30 cellular contexts compared by ENCODE assay signal in the genomic region with DNA sequence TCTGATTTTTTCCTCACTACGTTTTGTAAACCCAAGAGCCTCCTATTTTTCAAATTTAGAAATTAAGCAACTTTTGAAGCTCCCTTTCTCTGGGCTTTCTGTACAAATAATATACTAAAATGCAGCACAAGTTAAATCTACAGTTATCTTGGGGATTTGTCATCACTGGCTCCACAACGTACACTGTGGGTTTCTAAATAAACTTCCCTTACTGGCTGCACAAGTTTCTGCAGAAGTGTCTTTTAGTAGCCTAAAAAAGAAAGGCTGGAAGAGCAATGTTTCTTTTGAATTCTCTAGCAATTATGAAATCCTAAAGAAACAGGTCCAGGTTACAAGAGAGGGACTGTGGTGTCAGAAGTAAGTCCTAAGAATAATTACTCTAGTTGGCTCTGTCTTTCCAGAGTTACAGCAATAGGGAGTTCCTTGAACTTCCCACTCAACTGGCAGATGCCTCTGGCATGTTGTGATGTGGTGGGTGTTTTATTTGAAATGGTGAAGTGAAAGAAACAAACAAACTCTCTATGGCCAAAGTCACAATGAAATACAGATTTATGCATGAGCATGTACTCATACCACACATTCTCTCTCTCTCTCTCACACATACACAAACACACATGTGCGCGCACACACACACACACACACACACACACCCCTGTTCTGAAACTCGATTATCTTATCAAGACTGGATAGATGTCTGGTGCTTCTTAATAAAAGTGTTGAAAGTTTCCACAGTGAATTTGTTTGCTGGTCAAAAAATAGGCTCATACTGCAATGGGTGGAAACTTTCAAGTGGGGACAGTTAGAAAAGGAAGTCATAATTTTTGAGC.
DNase-seq lines count a peak whose midpoint lies in the region; ATAC-seq and TF ChIP-seq lines count a peak whose summit lies in the region.
"Had no signal": no experiment of that assay in that cellular context is flagged by ENCODE, and none has a peak within 500 bp of the region (broad histone marks: within the 10 kb centered on the region; RNA-seq: fewer than 3 reads in every experiment).

No MANE protein-coding gene starts in this region.

- H3K4me3 Mint-ChIP-seq in osteocyte (ENCODE audit: unreplicated experiment), result no peak overlapping the region
- H3K4me3 Mint-ChIP-seq: activated CD4-positive, alpha-beta memory T cell treated with anti-CD3 and anti-CD28 coated beads, Interleukin-2, amount 10 ng/mL, durations not matched to agents 7 days and 5 days; activated naive CD4-positive, alpha-beta T cell treated with anti-CD3 and anti-CD28 coated beads, Interleukin-2, amount 50 U/mL, for 24 hours; activated T-helper 17 cell treated with anti-CD3 and anti-CD28 coated beads, Interleukin-2, amount 50 U/mL, for 72 hours; CD4-positive, alpha-beta T cell; neural crest cell; T-helper 17 cell had no signal

- DNase-seq in Right ventricle myocardium inferior (ENCODE audit: missing footprints) (no peak), left ventricle myocardium inferior (no peak), adipocyte (ENCODE audit: low read depth) (peak; percentile 3), heart right ventricle (no peak), upper lobe of right lung (no peak), osteocyte (ENCODE audit: extremely low spot score, unreplicated experiment) (no peak), NCI-H748 (lab: John Stamatoyannopoulos, UW; ENCODE audit: unreplicated experiment) (no peak), NCI-H187 (lab: John Stamatoyannopoulos, UW) (no peak)
- DNase-seq: activated CD4-positive, alpha-beta memory T cell treated with anti-CD3 and anti-CD28 coated beads, Interleukin-2, amount 10 ng/mL, durations not matched to agents 7 days and 5 days; activated CD4-positive, CD25-positive, alpha-beta regulatory T cell treated with anti-CD3 and anti-CD28 coated beads, Interleukin-2, amount 50 U/mL, for 72 hours; activated CD8-positive, alpha-beta memory T cell treated with anti-CD3 and anti-CD28 coated beads, Interleukin-2, amount 50 U/mL, for 48 hours; aorta; caudate nucleus; CD4-positive, alpha-beta T cell; dermis blood vessel endothelial cell; NCI-H1436; NCI-H2107; NCI-H446 treated with DMSO at 0.1 percent for 48 hours; posterior cingulate gyrus; sigmoid colon; stimulated activated naive CD4-positive, alpha-beta T cell treated with Interleukin-2 at 50 U/mL for 16 hours; T-helper 17 cell had no signal

- H3K4me1 ChIP-seq in left ventricle myocardium inferior (no peaks in the 10 kb centered on the region), adipocyte (ENCODE audit: control insufficient read depth, insufficient read depth, low read length) (peaks cover 15% of the 10 kb centered on the region), heart right ventricle (peaks cover 0 to 12% (median 0%) of the 10 kb centered on the region in 9 donors), upper lobe of right lung (peaks cover 6% of the 10 kb centered on the region)
- H3K4me1 ChIP-seq: sigmoid colon, vagina had no signal

- TF ChIP-seq CTCF in left ventricle myocardium inferior (IDR thresholded peaks at IDR 0.05; ENCODE audit: borderline replicate concordance) (no peak), heart right ventricle (IDR thresholded peaks at IDR 0.05) (no peak), upper lobe of right lung (IDR thresholded peaks at IDR 0.05) (no peak), osteocyte (IDR thresholded peaks at IDR 0.05) (no peak)

- no peak overlapping the region for H3K27ac Mint-ChIP-seq in osteocyte (ENCODE audit: unreplicated experiment)
- H3K27ac Mint-ChIP-seq: activated CD4-positive, alpha-beta memory T cell treated with anti-CD3 and anti-CD28 coated beads, Interleukin-2, amount 10 ng/mL, durations not matched to agents 7 days and 5 days; activated naive CD4-positive, alpha-beta T cell treated with anti-CD3 and anti-CD28 coated beads, Interleukin-2, amount 50 U/mL, for 24 hours; activated T-helper 17 cell treated with anti-CD3 and anti-CD28 coated beads, Interleukin-2, amount 50 U/mL, for 72 hours; CD4-positive, alpha-beta T cell; T-helper 17 cell had no signal

- H3K27me3 ChIP-seq in left ventricle myocardium inferior (ENCODE audit: low read depth), result no peaks in the 10 kb centered on the region
- H3K27me3 ChIP-seq in adipocyte (replicated peaks; ENCODE audit: control insufficient read depth, insufficient read depth, low read length), result no peaks in the 10 kb centered on the region
- no peaks in the 10 kb centered on the region for H3K27me3 ChIP-seq in heart right ventricle
- no peaks in the 10 kb centered on the region for H3K27me3 ChIP-seq in upper lobe of right lung
- H3K27me3 ChIP-seq: sigmoid colon, vagina had no signal

- H3K27me3 Mint-ChIP-seq in osteocyte (ENCODE audit: unreplicated experiment), result peaks cover 33% of the 10 kb centered on the region

- 45 to 50% methylated on average over 5 of the region's 5 CpGs for WGBS in heart right ventricle, 2 donors

- no peak overlapping the region for H3K27ac ChIP-seq in left ventricle myocardium inferior (replicated peaks)
- H3K27ac ChIP-seq in heart right ventricle, result no peak overlapping the region
- H3K27ac ChIP-seq in upper lobe of right lung, result no peak overlapping the region
- H3K27ac ChIP-seq: 22Rv1, RWPE1, sigmoid colon, SK-N-MC, vagina had no signal

- H3K9ac ChIP-seq in adipocyte (ENCODE audit: low read length), result no peak overlapping the region

- H3K9me3 Mint-ChIP-seq in osteocyte (ENCODE audit: unreplicated experiment), result no peaks in the 10 kb centered on the region
- H3K9me3 Mint-ChIP-seq: activated CD4-positive, alpha-beta memory T cell treated with anti-CD3 and anti-CD28 coated beads, Interleukin-2, amount 10 ng/mL, durations not matched to agents 7 days and 5 days; activated naive CD4-positive, alpha-beta T cell treated with anti-CD3 and anti-CD28 coated beads, Interleukin-2, amount 50 U/mL, for 24 hours; activated T-helper 17 cell treated with anti-CD3 and anti-CD28 coated beads, Interleukin-2, amount 50 U/mL, for 72 hours; CD4-positive, alpha-beta T cell; neural crest cell had no signal

- no peaks in the 10 kb centered on the region for H3K36me3 ChIP-seq in left ventricle myocardium inferior
- no peaks in the 10 kb centered on the region for H3K36me3 ChIP-seq in adipocyte (ENCODE audit: control insufficient read depth, insufficient read depth, low read length, severe bottlenecking)
- no peaks in the 10 kb centered on the region for H3K36me3 ChIP-seq in heart right ventricle
- H3K36me3 ChIP-seq in upper lobe of right lung, result no peaks in the 10 kb centered on the region
- H3K36me3 ChIP-seq: sigmoid colon, vagina had no signal

- H3K4me1 Mint-ChIP-seq in osteocyte (ENCODE audit: unreplicated experiment), result no peaks in the 10 kb centered on the region
- H3K4me1 Mint-ChIP-seq: activated CD4-positive, alpha-beta memory T cell treated with anti-CD3 and anti-CD28 coated beads, Interleukin-2, amount 10 ng/mL, durations not matched to agents 7 days and 5 days; activated naive CD4-positive, alpha-beta T cell treated with anti-CD3 and anti-CD28 coated beads, Interleukin-2, amount 50 U/mL, for 24 hours; activated T-helper 17 cell treated with anti-CD3 and anti-CD28 coated beads, Interleukin-2, amount 50 U/mL, for 72 hours; neural crest cell had no signal

- H3K4me3 ChIP-seq in left ventricle myocardium inferior, result no peak overlapping the region
- H3K4me3 ChIP-seq in adipocyte (ENCODE audit: low read length), result peak overlapping the region; percentile 13
- H3K4me3 ChIP-seq in heart right ventricle, result no peak overlapping the region
- H3K4me3 ChIP-seq in upper lobe of right lung, result no peak overlapping the region
- H3K4me3 ChIP-seq: K562, sigmoid colon, SK-N-MC, vagina had no signal

- no peaks in the 10 kb centered on the region for H3K36me3 Mint-ChIP-seq in osteocyte (ENCODE audit: unreplicated experiment)
- H3K36me3 Mint-ChIP-seq: activated naive CD4-positive, alpha-beta T cell treated with anti-CD3 and anti-CD28 coated beads, Interleukin-2, amount 50 U/mL, for 24 hours had no signal

- intact Hi-C loops in Right ventricle myocardium inferior (cut with DNase I) (no loop called here), left ventricle myocardium inferior (cut with micrococcal nuclease) (no loop called here), heart right ventricle (cut with DNase I) (no loop called here), upper lobe of right lung (cut with DNase I) (no loop called here)

- no peaks in the 10 kb centered on the region for H3K9me3 ChIP-seq in left ventricle myocardium inferior (replicated peaks)
- no peaks in the 10 kb centered on the region for H3K9me3 ChIP-seq in adipocyte (ENCODE audit: control insufficient read depth, low read length)
- H3K9me3 ChIP-seq in heart right ventricle, result no peaks in the 10 kb centered on the region
- H3K9me3 ChIP-seq in upper lobe of right lung, result no peaks in the 10 kb centered on the region
- H3K9me3 ChIP-seq: sigmoid colon, vagina had no signal

- ATAC-seq in Right ventricle myocardium inferior (peak; percentile 64), heart right ventricle (peak in 7 of 8 donors; percentile 55 to 80 (median 73)), upper lobe of right lung (peak; percentile 26)
- ATAC-seq: activated T-helper 17 cell treated with anti-CD3 and anti-CD28 coated beads, Interleukin-2, amount 50 U/mL, for 72 hours; K562; T-helper 17 cell had no signal
